Comparison of ENCODE assay signal across 17 cellular contexts in the genomic region with DNA sequence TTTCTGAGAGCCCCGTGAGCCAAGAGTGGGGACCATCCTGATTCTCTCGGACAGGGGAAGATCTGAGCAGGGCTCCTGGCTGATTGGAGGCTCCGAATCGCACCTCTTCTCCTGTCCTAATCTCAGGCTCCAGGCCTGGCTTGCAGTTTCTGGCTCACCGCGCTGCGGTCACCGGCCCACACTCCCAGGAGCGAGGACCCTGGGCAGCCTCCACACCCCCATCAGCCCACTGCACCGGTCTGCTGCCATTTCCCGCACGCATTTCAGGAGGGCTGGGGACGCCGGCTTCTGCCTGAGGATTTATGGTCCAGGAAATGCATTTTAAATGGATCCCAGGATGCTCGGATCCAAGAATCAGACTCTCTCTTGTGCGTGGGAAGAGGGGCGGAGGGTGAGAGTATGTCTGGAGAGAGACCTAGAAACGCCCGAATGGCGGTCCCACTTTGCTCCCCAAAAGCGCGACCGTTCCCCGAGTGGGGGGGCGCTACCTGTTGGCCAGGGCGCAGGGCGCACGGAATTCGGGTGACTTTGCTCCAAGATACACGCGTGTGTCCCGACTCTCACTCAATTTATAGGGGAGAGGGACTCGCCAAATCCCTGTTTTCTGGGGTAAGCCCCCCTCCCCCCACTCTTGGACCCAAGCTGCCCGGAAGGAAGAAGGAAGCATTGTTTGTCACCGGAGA. TPM values are rescaled to one million over a fixed set of nuclear protein-coding genes. Genes with fewer than 3 reads are reported as not detected.
DNase-seq lines count a peak whose midpoint lies in the region; ATAC-seq and TF ChIP-seq lines count a peak whose summit lies in the region.
"Had no signal": no experiment of that assay in that cellular context is flagged by ENCODE, and none has a peak within 500 bp of the region (broad histone marks: within the 10 kb centered on the region; RNA-seq: fewer than 3 reads in every experiment).

No MANE protein-coding gene starts in this region.

- peak overlapping the region; percentile 18; the same call in 1 of the 2 replicates for H3K9ac ChIP-seq in HUES48 (ENCODE audit: low read depth, low read length)

- TF ChIP-seq CTCF in glutamatergic neuron (IDR thresholded peaks at IDR 0.05; ENCODE audit: partially characterized antibody, unreplicated experiment) (no peak), osteoblast (IDR thresholded peaks at IDR 0.05; ENCODE audit: extremely low read depth, low read depth, low read length) (no peak)

- H3K4me2 ChIP-seq in osteoblast (ENCODE audit: insufficient read depth, low read length) = no peak overlapping the region

- peak overlapping the region; percentile 61 for H3K27ac ChIP-seq in HUES48 (ENCODE audit: low read depth, low read length)
- no peak overlapping the region for H3K27ac ChIP-seq in osteoblast (ENCODE audit: low read depth, low read length)
- H3K27ac ChIP-seq: ascending aorta, neutrophil, skin epidermis, testis had no signal

- peaks cover 50% of the 10 kb centered on the region for H3K27me3 Mint-ChIP-seq in T-helper 2 cell treated with Interferon-gamma antibody and Interleukin-4, amounts not matched to agents 5 μg/mL and 100 μg/mL, for 36 hours (ENCODE audit: low read depth)
- H3K27me3 Mint-ChIP-seq in glutamatergic neuron (ENCODE audit: unreplicated experiment) = peaks cover 18% of the 10 kb centered on the region

- ATAC-seq in GM18520 (IDR thresholded peaks at IDR 0.05; ENCODE audit: unreplicated experiment) = no peak
- no peak for ATAC-seq in GM21515 (IDR thresholded peaks at IDR 0.05; ENCODE audit: unreplicated experiment)
- ATAC-seq: left colon had no signal

- no peaks in the 10 kb centered on the region for H3K4me1 Mint-ChIP-seq in T-helper 2 cell treated with Interferon-gamma antibody and Interleukin-4, amounts not matched to agents 5 μg/mL and 100 μg/mL, for 36 hours (ENCODE audit: low read depth)
- H3K4me1 Mint-ChIP-seq in glutamatergic neuron (ENCODE audit: low read depth, unreplicated experiment) = peaks cover 10% of the 10 kb centered on the region

- no peak overlapping the region for H2AFZ ChIP-seq in osteoblast (ENCODE audit: low read length)

- peak overlapping the region; percentile 68 for H3K4me3 ChIP-seq in HUES48 (ENCODE audit: low read depth, low read length)
- no peak overlapping the region for H3K4me3 ChIP-seq in osteoblast (ENCODE audit: insufficient read depth, low read length)
- H3K4me3 ChIP-seq: ascending aorta had no signal

- no peak overlapping the region for H3K27ac Mint-ChIP-seq in T-helper 2 cell treated with Interferon-gamma antibody and Interleukin-4, amounts not matched to agents 5 μg/mL and 100 μg/mL, for 36 hours
- H3K27ac Mint-ChIP-seq in glutamatergic neuron (ENCODE audit: unreplicated experiment) = no peak overlapping the region

- H3K4me1 ChIP-seq in HUES48 (ENCODE audit: control insufficient read depth, insufficient read depth, low read length) = peaks cover 11% of the 10 kb centered on the region
- H3K4me1 ChIP-seq in osteoblast (ENCODE audit: insufficient read depth, low read length) = peaks cover 4% of the 10 kb centered on the region
- H3K4me1 ChIP-seq: testis had no signal

- no peaks in the 10 kb centered on the region for H3K9me3 Mint-ChIP-seq in T-helper 2 cell treated with Interferon-gamma antibody and Interleukin-4, amounts not matched to agents 5 μg/mL and 100 μg/mL, for 36 hours
- peaks cover 9% of the 10 kb centered on the region for H3K9me3 Mint-ChIP-seq in glutamatergic neuron (ENCODE audit: unreplicated experiment)

- H3K36me3 ChIP-seq in HUES48 (ENCODE audit: control insufficient read depth, insufficient read depth, low read length) (no peaks in the 10 kb centered on the region), osteoblast (ENCODE audit: insufficient read depth, low read length) (no peaks in the 10 kb centered on the region)
- H3K36me3 ChIP-seq: ascending aorta, neutrophil had no signal

- peak overlapping the region; percentile 17 for H3K4me3 Mint-ChIP-seq in T-helper 2 cell treated with Interferon-gamma antibody and Interleukin-4, amounts not matched to agents 5 μg/mL and 100 μg/mL, for 36 hours
- H3K4me3 Mint-ChIP-seq in glutamatergic neuron (ENCODE audit: unreplicated experiment) = peak overlapping the region; percentile 65

- no peaks in the 10 kb centered on the region for H4K20me1 ChIP-seq in osteoblast (ENCODE audit: insufficient read depth, low read length)

- no peak for DNase-seq in T-helper 2 cell treated with Interferon-gamma antibody and Interleukin-4, amounts not matched to agents 5 μg/mL and 100 μg/mL, for 36 hours (ENCODE audit: low spot score)
- no peak for DNase-seq in T-helper 2 cell
- no peak for DNase-seq in glutamatergic neuron
- DNase-seq in osteoblast (ENCODE audit: insufficient read length, low spot score, missing footprints) = peak; percentile 66
- no peak for DNase-seq in ecto neural progenitor cell (ENCODE audit: low spot score)
- DNase-seq: activated CD8-positive, alpha-beta memory T cell treated with anti-CD3 and anti-CD28 coated beads, Interleukin-2, amount 50 U/mL, for 4 hours; effector CD8-positive, alpha-beta T cell; left colon; NCI-H2029 treated with DMSO at 0.1 percent for 48 hours; SHP77 had no signal

- H3K9me3 ChIP-seq in HUES48 (ENCODE audit: control insufficient read depth, insufficient read depth, low read length) = no peaks in the 10 kb centered on the region
- peaks cover 2% of the 10 kb centered on the region for H3K9me3 ChIP-seq in osteoblast (ENCODE audit: low read depth, low read length)
- H3K9me3 ChIP-seq: ascending aorta, neutrophil, testis had no signal

- peaks cover 1% of the 10 kb centered on the region for H3K36me3 Mint-ChIP-seq in T-helper 2 cell treated with Interferon-gamma antibody and Interleukin-4, amounts not matched to agents 5 μg/mL and 100 μg/mL, for 36 hours (ENCODE audit: low read depth)
- H3K36me3 Mint-ChIP-seq in glutamatergic neuron (ENCODE audit: unreplicated experiment) = no peaks in the 10 kb centered on the region

- H3K79me2 ChIP-seq in osteoblast (ENCODE audit: insufficient read depth, low read length) = no peaks in the 10 kb centered on the region

- peaks cover 25% of the 10 kb centered on the region for H3K27me3 ChIP-seq in HUES48 (ENCODE audit: control insufficient read depth, insufficient read depth, low read length)
- peaks cover 67% of the 10 kb centered on the region for H3K27me3 ChIP-seq in osteoblast (ENCODE audit: insufficient read depth, low read length)
- H3K27me3 ChIP-seq: testis had no signal

RNA-seq across cellular contexts. Expression of a gene that starts 0.8 kb away (rescaled TPM):
- total RNA-seq in glutamatergic neuron (ENCODE audit: unreplicated experiment) = 10.5 TPM
- under 0.01 TPM in 1 of 2 replicates, not detected in the other for total RNA-seq in osteoblast
- total RNA-seq: ascending aorta had no signal

Comparison
In these comparisons a context has a peak if more than half of its experiments do, and no peak if none do; other contexts are left out.
1. RNA of a gene that starts 0.8 kb away (total RNA-seq): 10.5 TPM in glutamatergic neuron (single experiment); under 0.01 TPM in osteoblast; every median in the first group is over 10 times any median in the second.